Comparison of ENCODE assay signal across 8 cellular contexts in the genomic region with DNA sequence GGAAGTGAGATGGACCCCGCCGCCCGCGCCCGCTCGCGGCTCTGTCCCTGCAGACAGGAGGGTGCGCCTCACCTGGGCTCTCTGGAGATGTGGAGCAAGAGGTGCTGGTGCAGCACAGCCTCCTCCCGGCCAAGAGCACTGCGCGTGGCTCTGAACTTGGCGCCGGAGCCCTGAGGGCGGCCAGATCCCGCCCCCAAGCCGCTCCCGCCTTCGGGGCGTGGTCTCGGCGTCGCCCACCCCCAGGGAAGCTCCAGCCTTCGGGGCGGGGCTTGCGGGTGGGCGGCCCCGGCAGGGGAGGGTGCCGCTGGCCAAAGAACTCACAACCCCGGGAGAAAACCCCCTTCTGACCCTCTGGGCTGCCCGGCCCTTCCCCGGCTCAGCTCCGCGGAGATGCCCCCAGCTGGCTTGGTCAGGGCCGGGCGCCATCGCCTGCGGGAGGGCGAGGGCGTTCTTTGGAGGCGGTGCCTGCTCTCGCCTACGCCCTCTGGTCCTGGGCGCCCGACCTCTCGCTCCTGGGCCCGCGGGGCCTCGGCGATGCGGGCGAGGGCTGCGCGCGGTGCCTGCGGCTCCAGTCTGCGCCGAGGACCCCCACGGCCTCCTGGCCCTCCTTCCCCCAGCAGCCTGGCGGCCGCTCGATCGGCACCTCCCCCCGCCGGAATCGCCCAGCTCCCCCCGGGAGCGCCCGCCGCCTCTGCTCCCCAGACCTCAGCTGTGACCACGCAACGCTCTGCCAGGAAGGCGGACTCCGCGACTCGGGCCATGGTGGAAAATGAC. TPM values are rescaled to one million over a fixed set of nuclear protein-coding genes. Genes with fewer than 3 reads are reported as not detected.
DNase-seq lines count a peak whose midpoint lies in the region; ATAC-seq and TF ChIP-seq lines count a peak whose summit lies in the region.

A gene with protein sequence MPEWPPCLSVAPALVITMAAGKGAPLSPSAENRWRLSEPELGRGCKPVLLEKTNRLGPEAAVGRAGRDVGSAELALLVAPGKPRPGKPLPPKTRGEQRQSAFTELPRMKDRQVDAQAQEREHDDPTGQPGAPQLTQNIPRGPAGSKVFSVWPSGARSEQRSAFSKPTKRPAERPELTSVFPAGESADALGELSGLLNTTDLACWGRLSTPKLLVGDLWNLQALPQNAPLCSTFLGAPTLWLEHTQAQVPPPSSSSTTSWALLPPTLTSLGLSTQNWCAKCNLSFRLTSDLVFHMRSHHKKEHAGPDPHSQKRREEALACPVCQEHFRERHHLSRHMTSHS (minus strand): TSS at position 146 of the 774 bp plus-strand sequence. CDS start 15,464 bp downstream, outside the sequence.

- intact Hi-C loops in heart left ventricle (cut with DNase I) (loop anchor here in 2 of 10 donors (2.0 to 10.0 kb wide), 3 partner anchors 18 to 1280 kb away; no protein-coding TSS in a partner anchor), tibial artery (cut with DNase I; ENCODE audit: low total_unique reads) (loop anchor here (5.0 kb wide), 1 partner anchor 1277 kb away; no protein-coding TSS in a partner anchor)

- H3K9me3 ChIP-seq in adipocyte (ENCODE audit: control insufficient read depth, low read length), result no peaks in the 10 kb centered on the region
- H3K9me3 ChIP-seq in heart left ventricle, result no peaks in the 10 kb centered on the region
- H3K9me3 ChIP-seq in tibial artery, result no peaks in the 10 kb centered on the region

- peak within 1 kb of the TSS; percentile 14 to 86 (median 73) for H3K27ac ChIP-seq in heart left ventricle
- H3K27ac ChIP-seq in tibial artery, result peak within 1 kb of the TSS; percentile 86 to 91

- H3K4me3 ChIP-seq in HFF-Myc (replicated peaks; ENCODE audit: low read depth, low read length) (peak within 1 kb of the TSS; percentile 65), adipocyte (ENCODE audit: low read length) (peak within 1 kb of the TSS; percentile 82), heart left ventricle (peak within 1 kb of the TSS; percentile 49 to 91 (median 76)), tibial artery (peak within 1 kb of the TSS; percentile 79 to 100)

- peak; percentile 98 to 99 (median 98) for ATAC-seq in heart left ventricle

- DNase-seq in GDM1 (lab: John Stamatoyannopoulos, UW), result peak; percentile 66
- peak; percentile 26 for DNase-seq in HFF-Myc (ENCODE audit: extremely low read depth, low read depth)
- DNase-seq in MV-4-11 (lab: John Stamatoyannopoulos, UW), result peak; percentile 36
- peak; percentile 38 to 65 for DNase-seq in SW 1271 (lab: John Stamatoyannopoulos, UW)
- peak; percentile 90 for DNase-seq in adipocyte (ENCODE audit: low read depth)
- peak; percentile 85 to 92 (median 85) for DNase-seq in heart left ventricle
- peak; percentile 93 for DNase-seq in pons (ENCODE audit: low spot score)
- DNase-seq in tibial artery, result peak; percentile 76 to 91

- H3K27me3 ChIP-seq in adipocyte (replicated peaks; ENCODE audit: control insufficient read depth, insufficient read depth, low read length) (peaks cover 32% of the 10 kb centered on the region), heart left ventricle (peaks cover 0 to 4% (median 0%) of the 10 kb centered on the region in 9 donors), tibial artery (no peaks in the 10 kb centered on the region)

- peak in 1 of 2 donors; percentile 38 for TF ChIP-seq POLR2A in heart left ventricle (IDR thresholded peaks at IDR 0.05)

- H3K4me1 ChIP-seq in adipocyte (ENCODE audit: control insufficient read depth, insufficient read depth, low read length), result no peaks in the 10 kb centered on the region
- peaks cover 0 to 14% (median 6%) of the 10 kb centered on the region in 12 donors for H3K4me1 ChIP-seq in heart left ventricle
- H3K4me1 ChIP-seq in tibial artery, result peaks cover 0 to 11% (median 3%) of the 10 kb centered on the region in 4 donors

- H3K36me3 ChIP-seq in adipocyte (ENCODE audit: control insufficient read depth, insufficient read depth, low read length, severe bottlenecking), result no peaks in the 10 kb centered on the region
- H3K36me3 ChIP-seq in heart left ventricle, result no peaks in the 10 kb centered on the region
- no peaks in the 10 kb centered on the region for H3K36me3 ChIP-seq in tibial artery

- 0 to 1% (median 1%) methylated on average over 45 to 75 of the region's 75 CpGs for WGBS in heart left ventricle, 4 donors

- H3K9ac ChIP-seq in adipocyte (ENCODE audit: low read length), result peak within 1 kb of the TSS; percentile 82

- TF ChIP-seq CTCF in HFF-Myc (IDR thresholded peaks at IDR 0.05; ENCODE audit: low read depth, low read length, missing control alignments) (no peak), heart left ventricle (IDR thresholded peaks at IDR 0.05) (peak in 1 of 12 donors; percentile 10), tibial artery (IDR thresholded peaks at IDR 0.05) (no peak)

RNA-seq across cellular contexts. Expression of the gene that starts here (rescaled TPM):
- total RNA-seq in heart left ventricle, result under 1 TPM in 4 of 9 donors, not detected in 5; 0.06 to 0.25 (median 0.11) TPM
- polyA plus RNA-seq in heart left ventricle, result under 1 TPM in 1 of 2 donors, not detected in 1; 0.07 TPM

Comparison
In these comparisons a context has a peak if more than half of its experiments do, and no peak if none do; other contexts are left out.
1. Peak in every context shown above with its lines: DNase-seq, ATAC-seq, H3K4me3 ChIP-seq and H3K27ac ChIP-seq.
2. Peak in DNase-seq, ATAC-seq, H3K4me3 ChIP-seq and H3K27ac ChIP-seq in heart left ventricle; RNA of the gene not detected or under 1 TPM.
3. DNase-seq: peak in every context shown above with its lines; median percentile 93 in pons; 90 in adipocyte; 85 in heart left ventricle; 84 in tibial artery; 66 in GDM1; 52 in SW 1271; 36 in MV-4-11; 26 in HFF-Myc.